Comparison of ENCODE assay signal across 1 cellular context in the genomic region with DNA sequence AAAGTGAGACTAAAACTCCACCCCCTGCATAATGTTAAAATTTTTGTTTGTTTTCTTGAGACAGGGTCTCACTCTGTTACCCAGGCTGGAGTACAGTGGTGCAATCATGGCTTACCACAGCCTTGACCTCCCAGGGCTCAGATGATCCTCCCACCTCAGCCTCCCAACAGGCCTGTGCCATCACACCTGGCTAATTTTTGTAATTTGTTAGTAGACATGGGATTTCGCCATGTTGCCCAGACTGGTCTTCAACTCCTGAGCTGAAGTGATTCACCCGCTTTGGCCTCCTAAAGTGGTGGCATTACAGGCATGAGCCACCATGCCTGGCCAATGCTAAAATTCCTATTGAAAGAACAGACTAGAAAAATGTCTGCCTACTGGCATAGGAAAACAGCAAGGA.
TF ChIP-seq lines count a peak whose summit lies in the region.

No MANE protein-coding gene starts in this region.

TF ChIP-seq in IMR-90, 13 proteins besides CTCF, POLR2A, EP300 and RAD21 (continued from another document):
- TF ChIP-seq MXI1 (IDR thresholded peaks at IDR 0.05; ENCODE audit: borderline replicate concordance, low read depth, low read length) (no peak), NFE2L2 (IDR thresholded peaks at IDR 0.05; ENCODE audit: low read depth, low read length) (no peak), SMC3 (IDR thresholded peaks at IDR 0.05; ENCODE audit: low read depth, low read length) (no peak), MAFK (IDR thresholded peaks at IDR 0.05; ENCODE audit: low read depth, low read length) (no peak), MAZ (IDR thresholded peaks at IDR 0.05; ENCODE audit: borderline replicate concordance, low read depth, low read length) (no peak), FOS (IDR thresholded peaks at IDR 0.05; ENCODE audit: low read depth, low read length) (no peak), CHD1 (IDR thresholded peaks at IDR 0.05; ENCODE audit: low read depth, low read length) (no peak), RFX5 (IDR thresholded peaks at IDR 0.05; ENCODE audit: low read depth, low read length) (no peak), CEBPB (IDR thresholded peaks at IDR 0.05; ENCODE audit: low read depth, low read length) (no peak), BHLHE40 (IDR thresholded peaks at IDR 0.05; ENCODE audit: low read depth, low read length) (no peak), RCOR1 (IDR thresholded peaks at IDR 0.05; ENCODE audit: insufficient replicate concordance, low read length) (no peak)
- TF ChIP-seq, protein P1, sequence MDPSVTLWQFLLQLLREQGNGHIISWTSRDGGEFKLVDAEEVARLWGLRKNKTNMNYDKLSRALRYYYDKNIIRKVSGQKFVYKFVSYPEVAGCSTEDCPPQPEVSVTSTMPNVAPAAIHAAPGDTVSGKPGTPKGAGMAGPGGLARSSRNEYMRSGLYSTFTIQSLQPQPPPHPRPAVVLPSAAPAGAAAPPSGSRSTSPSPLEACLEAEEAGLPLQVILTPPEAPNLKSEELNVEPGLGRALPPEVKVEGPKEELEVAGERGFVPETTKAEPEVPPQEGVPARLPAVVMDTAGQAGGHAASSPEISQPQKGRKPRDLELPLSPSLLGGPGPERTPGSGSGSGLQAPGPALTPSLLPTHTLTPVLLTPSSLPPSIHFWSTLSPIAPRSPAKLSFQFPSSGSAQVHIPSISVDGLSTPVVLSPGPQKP (IDR thresholded peaks at IDR 0.05; ENCODE audit: borderline replicate concordance, low read depth, low read length): no peak
